26 cellular contexts compared by ENCODE assay signal in the genomic region with DNA sequence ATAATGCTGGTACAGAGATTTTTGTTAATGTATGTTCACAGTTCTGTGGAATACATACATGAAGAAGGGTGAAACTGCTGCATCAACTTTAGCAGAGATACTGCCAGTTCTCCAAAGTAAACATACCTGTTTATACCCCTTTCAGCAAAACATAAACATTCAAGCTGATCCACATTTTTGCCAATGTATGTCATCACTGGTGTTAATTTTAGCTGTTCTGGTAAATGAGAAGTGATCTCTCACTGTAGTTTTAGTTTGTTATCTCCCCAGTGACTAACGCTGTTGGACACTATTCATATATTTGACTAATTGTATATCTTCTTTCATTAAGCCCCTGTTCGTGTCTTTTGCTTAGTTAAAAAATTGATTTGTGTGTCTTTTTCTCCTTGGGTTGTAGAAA.
"Had no signal": no experiment of that assay in that cellular context is flagged by ENCODE, and none has a peak within 500 bp of the region (broad histone marks: within the 10 kb centered on the region; RNA-seq: fewer than 3 reads in every experiment).

No MANE protein-coding gene starts in this region.

- FAIRE-seq: endometrium, kidney had no signal

- H3K4me1 ChIP-seq: gastrocnemius medialis, psoas muscle, sigmoid colon, spleen, testis, tibial nerve, uterus had no signal

- H3K27me3 Mint-ChIP-seq: effector memory CD8-positive, alpha-beta T cell; memory B cell; naive thymus-derived CD4-positive, alpha-beta T cell; stimulated activated memory B cell treated with anti-CD40 and anti-IgM and Interleukin-4, amounts not matched to agents 10 μg/mL and 1 μg/mL and 100 μg/mL, for 72 hours had no signal

- ATAC-seq: effector memory CD8-positive, alpha-beta T cell; gastrocnemius medialis; left lobe of liver; naive thymus-derived CD4-positive, alpha-beta T cell; psoas muscle; right cardiac atrium; stimulated activated memory B cell treated with anti-CD40 and anti-IgM and Interleukin-4, amounts not matched to agents 10 μg/mL and 1 μg/mL and 100 μg/mL, for 72 hours; stimulated activated naive CD8-positive, alpha-beta T cell treated with anti-CD3 and anti-CD28 coated beads, Interleukin-15, Interleukin-2, amounts not matched to agents 100 U/mL and 50 U/mL, for 24 hours; upper lobe of right lung had no signal

- H3K27ac Mint-ChIP-seq: effector memory CD8-positive, alpha-beta T cell; memory B cell; naive thymus-derived CD4-positive, alpha-beta T cell; nephron; stimulated activated memory B cell treated with anti-CD40 and anti-IgM and Interleukin-4, amounts not matched to agents 10 μg/mL and 1 μg/mL and 100 μg/mL, for 72 hours had no signal

- H3K9me3 Mint-ChIP-seq: effector memory CD8-positive, alpha-beta T cell; memory B cell; stimulated activated memory B cell treated with anti-CD40 and anti-IgM and Interleukin-4, amounts not matched to agents 10 μg/mL and 1 μg/mL and 100 μg/mL, for 72 hours had no signal

- H3K27me3 ChIP-seq: gastrocnemius medialis, sigmoid colon, spleen, testis, tibial nerve, upper lobe of right lung, uterus had no signal

- H3K9me3 ChIP-seq: gastrocnemius medialis, psoas muscle, sigmoid colon, testis, upper lobe of right lung, uterus had no signal

- H3K4me1 Mint-ChIP-seq: memory B cell; stimulated activated memory B cell treated with anti-CD40 and anti-IgM and Interleukin-4, amounts not matched to agents 10 μg/mL and 1 μg/mL and 100 μg/mL, for 72 hours had no signal

- H3K36me3 ChIP-seq: gastrocnemius medialis, sigmoid colon, spleen, upper lobe of right lung, uterus had no signal

- DNase-seq: cortex of kidney; effector memory CD8-positive, alpha-beta T cell; foreskin fibroblast; gastrocnemius medialis; head of caudate nucleus; kidney; midbrain; naive thymus-derived CD4-positive, alpha-beta T cell; nucleus accumbens; psoas muscle; right cardiac atrium; sigmoid colon; spleen; stimulated activated CD4-positive, alpha-beta T cell treated with anti-CD3 and anti-CD28 coated beads, Interleukin-4, amount 100 ng/mL, for 4 hours; stimulated activated naive CD8-positive, alpha-beta T cell treated with anti-CD3 and anti-CD28 coated beads, Interleukin-15, Interleukin-2, amounts not matched to agents 100 U/mL and 50 U/mL, for 24 hours; substantia nigra; testis; upper lobe of right lung; uterus had no signal

- H3K4me3 Mint-ChIP-seq: effector memory CD8-positive, alpha-beta T cell; memory B cell; naive thymus-derived CD4-positive, alpha-beta T cell; nephron; stimulated activated memory B cell treated with anti-CD40 and anti-IgM and Interleukin-4, amounts not matched to agents 10 μg/mL and 1 μg/mL and 100 μg/mL, for 72 hours had no signal

- H3K27ac ChIP-seq: gastrocnemius medialis, psoas muscle, sigmoid colon, spleen, testis, tibial nerve, upper lobe of right lung, uterus had no signal

- H3K4me3 ChIP-seq: gastrocnemius medialis, lung, psoas muscle, sigmoid colon, spleen, testis, tibial nerve, upper lobe of right lung, uterus had no signal
